In genomic region chr1:26692211-26692792, GRCh38 we compare ENCODE assay signal across 8 cellular contexts. TPM values are rescaled to one million over a fixed set of nuclear protein-coding genes. Genes with fewer than 3 reads are reported as not detected.
DNase-seq lines count a peak whose midpoint lies in the region; ATAC-seq and TF ChIP-seq lines count a peak whose summit lies in the region.

No MANE protein-coding gene starts in this region.

- H2BK120ac ChIP-seq in neuronal stem cell (ENCODE audit: low read depth, low read length), result no peak overlapping the region

- H3K18ac ChIP-seq in neuronal stem cell (ENCODE audit: low read length), result peak overlapping the region; percentile 71

- H3K79me1 ChIP-seq in neuronal stem cell (ENCODE audit: low read depth, low read length), result no peaks in the 10 kb centered on the region

- peak overlapping the region; percentile 1 for H2AK5ac ChIP-seq in neuronal stem cell (ENCODE audit: low read depth, low read length)

- no peaks in the 10 kb centered on the region for H3K27me3 ChIP-seq in gastroesophageal sphincter
- H3K27me3 ChIP-seq in neuronal stem cell (ENCODE audit: control insufficient read depth in 3 of 3, insufficient read depth in 3 of 3, low read depth in 1 of 3, low read length in 3 of 3), result no peaks in the 10 kb centered on the region
- H3K27me3 ChIP-seq in stomach smooth muscle (ENCODE audit: control insufficient read depth in 1 of 2, insufficient read depth in 2 of 2, low read length in 2 of 2), result no peaks in the 10 kb centered on the region

- DNase-seq in AG08396 (ENCODE audit: low spot score) (peak; percentile 73), GM19238 (ENCODE audit: insufficient read length, low spot score) (peak; percentile 70), MV-4-11 (lab: John Stamatoyannopoulos, UW) (peak; percentile 99), SK-N-DZ (ENCODE audit: low spot score) (peak; percentile 94), neuronal stem cell (ENCODE audit: low spot score) (peak; percentile 89)
- DNase-seq in activated naive CD4-positive, alpha-beta T cell treated with anti-CD3 and anti-CD28 coated beads, Interleukin-2, amount 10 ng/mL, durations not matched to agents 7 days and 5 days, result peak; percentile 92

- H3K4me2 ChIP-seq in neuronal stem cell (ENCODE audit: insufficient read depth, low read length, poor library complexity, severe bottlenecking), result peak overlapping the region; percentile 82

- TF ChIP-seq POLR2A in gastroesophageal sphincter (IDR thresholded peaks at IDR 0.05), result peak; percentile 47 to 69

- H3K9me3 Mint-ChIP-seq in activated naive CD4-positive, alpha-beta T cell treated with anti-CD3 and anti-CD28 coated beads, Interleukin-2, amount 10 ng/mL, durations not matched to agents 7 days and 5 days, result no peaks in the 10 kb centered on the region

- H3K27me3 Mint-ChIP-seq in activated naive CD4-positive, alpha-beta T cell treated with anti-CD3 and anti-CD28 coated beads, Interleukin-2, amount 10 ng/mL, durations not matched to agents 7 days and 5 days, result peaks cover 4% of the 10 kb centered on the region

- peak; percentile 53 for ATAC-seq in gastroesophageal sphincter

- H3K9ac ChIP-seq in neuronal stem cell (ENCODE audit: low read depth, low read length, poor library complexity), result peak overlapping the region; percentile 66
- peak overlapping the region; percentile 74 to 84 for H3K9ac ChIP-seq in stomach smooth muscle (ENCODE audit: low read length in 2 of 2)

- no peak overlapping the region for H2BK15ac ChIP-seq in neuronal stem cell (ENCODE audit: low read length)

- peak overlapping the region; percentile 97 for H3K27ac Mint-ChIP-seq in activated naive CD4-positive, alpha-beta T cell treated with anti-CD3 and anti-CD28 coated beads, Interleukin-2, amount 10 ng/mL, durations not matched to agents 7 days and 5 days

- H2AFZ ChIP-seq in neuronal stem cell (ENCODE audit: low read length), result peak overlapping the region; percentile 74

- H3K4me3 Mint-ChIP-seq in activated naive CD4-positive, alpha-beta T cell treated with anti-CD3 and anti-CD28 coated beads, Interleukin-2, amount 10 ng/mL, durations not matched to agents 7 days and 5 days, result peak overlapping the region; percentile 87

- 0 to 1% methylated on average over 9 to 16 of the region's 30 CpGs for WGBS in gastroesophageal sphincter (ENCODE audit: low coverage in 1 of 2), 2 donors
- no CpG with 5 or more reads among the region's 30 CpGs for WGBS in neuronal stem cell (ENCODE audit: extremely low coverage in 2 of 2, insufficient read length in 2 of 2, insufficient replicate concordance in 1 of 2), 2 donors

- no peak for TF ChIP-seq EP300 in gastroesophageal sphincter (IDR thresholded peaks at IDR 0.05)

- H3K9me3 ChIP-seq in gastroesophageal sphincter, result no peaks in the 10 kb centered on the region
- H3K9me3 ChIP-seq in neuronal stem cell (replicated peaks in 1 of 2; ENCODE audit: control insufficient read depth in 2 of 2, insufficient read depth in 1 of 2, low read depth in 1 of 2, low read length in 2 of 2), result no peaks in the 10 kb centered on the region
- no peaks in the 10 kb centered on the region for H3K9me3 ChIP-seq in stomach smooth muscle (ENCODE audit: control insufficient read depth in 2 of 2, low read length in 2 of 2)

- H3K4me1 ChIP-seq in gastroesophageal sphincter (peaks cover 8 to 43% (median 24%) of the 10 kb centered on the region in 3 donors), neuronal stem cell (ENCODE audit: control insufficient read depth in 2 of 2, insufficient read depth in 1 of 2, low read depth in 1 of 2, low read length in 2 of 2) (peaks cover 13 to 17% of the 10 kb centered on the region in 2 donors), stomach smooth muscle (ENCODE audit: control insufficient read depth, insufficient read depth, low read length) (peaks cover 28% of the 10 kb centered on the region)

- H3K4ac ChIP-seq in neuronal stem cell (ENCODE audit: low read length), result no peak overlapping the region

- H2BK5ac ChIP-seq in neuronal stem cell (ENCODE audit: low read length), result no peak overlapping the region

- no peaks in the 10 kb centered on the region for H3K36me3 Mint-ChIP-seq in activated naive CD4-positive, alpha-beta T cell treated with anti-CD3 and anti-CD28 coated beads, Interleukin-2, amount 10 ng/mL, durations not matched to agents 7 days and 5 days

- H3K36me3 ChIP-seq in gastroesophageal sphincter (no peaks in the 10 kb centered on the region), neuronal stem cell (replicated peaks in 1 of 2; ENCODE audit: control insufficient read depth in 2 of 2, insufficient read depth in 2 of 2, low read length in 2 of 2) (no peaks in the 10 kb centered on the region), stomach smooth muscle (ENCODE audit: control insufficient read depth in 2 of 2, insufficient read depth in 2 of 2, low read length in 2 of 2) (no peaks in the 10 kb centered on the region)

- no peak overlapping the region for H3K23ac ChIP-seq in neuronal stem cell (ENCODE audit: low read depth, low read length, poor library complexity)

- H4K8ac ChIP-seq in neuronal stem cell (ENCODE audit: low read depth, low read length), result no peak overlapping the region

- peaks cover 29% of the 10 kb centered on the region for H3K4me1 Mint-ChIP-seq in activated naive CD4-positive, alpha-beta T cell treated with anti-CD3 and anti-CD28 coated beads, Interleukin-2, amount 10 ng/mL, durations not matched to agents 7 days and 5 days

- H4K91ac ChIP-seq in neuronal stem cell (ENCODE audit: low read depth, low read length, poor library complexity), result no peak overlapping the region

- no peak overlapping the region for H3K14ac ChIP-seq in neuronal stem cell (ENCODE audit: low read length)

- TF ChIP-seq CTCF in gastroesophageal sphincter (IDR thresholded peaks at IDR 0.05), result peak in 1 of 4 experiments; percentile 35

- H3K4me3 ChIP-seq in gastroesophageal sphincter (peak overlapping the region; percentile 64 to 65), neuronal stem cell (ENCODE audit: low read length in 2 of 2) (peak overlapping the region; percentile 60 to 75), stomach smooth muscle (ENCODE audit: low read length in 2 of 2) (peak overlapping the region; percentile 70 to 87)

- peak overlapping the region; percentile 87 to 99 (median 98) for H3K27ac ChIP-seq in gastroesophageal sphincter
- peak overlapping the region; percentile 99 for H3K27ac ChIP-seq in neuronal stem cell (replicated peaks; ENCODE audit: low read length)
- H3K27ac ChIP-seq in stomach smooth muscle (ENCODE audit: low read length), result peak overlapping the region; percentile 96

- H2BK12ac ChIP-seq in neuronal stem cell (ENCODE audit: low read length), result no peak overlapping the region

- CTCF ChIA-PET in activated naive CD4-positive, alpha-beta T cell treated with anti-CD3 and anti-CD28 coated beads, Interleukin-2, amount 10 ng/mL, durations not matched to agents 7 days and 5 days (lab: Charles Lee), result interaction anchor here (0.6 to 4.0 kb wide), 11 partner anchors 9 to 97 kb away, joined by 3 to 41 read pairs (median 4); partner anchors contain the start of gene PIGV

RNA-seq across cellular contexts. Expression of gene ARID1A, which starts 3.5 kb away (rescaled TPM):
- 28.8 and 29.1 TPM in 2 replicates for polyA plus RNA-seq in SK-N-DZ (2014; cell fraction: cytosol; rRNA removed)
- polyA plus RNA-seq in SK-N-DZ (2014; cell fraction: nucleus; rRNA removed), result 14.1 and 24.3 TPM in 2 replicates
- total RNA-seq in gastroesophageal sphincter, result 10 to 100 TPM; 28.2 to 64.2 (median 42.6) TPM
- 87.5 TPM for polyA plus RNA-seq in neuronal stem cell (2013, experiment 1 of 2)
- polyA plus RNA-seq in neuronal stem cell (2013, experiment 2 of 2), result 92.7 TPM

Comparison
In these comparisons a context has a peak if more than half of its experiments do, and no peak if none do; other contexts are left out.
1. Peak in every context shown above with its lines: DNase-seq, ATAC-seq, H3K4me3 ChIP-seq and H3K27ac ChIP-seq.